Comparison of ENCODE assay signal across 1 cellular context in the genomic region with DNA sequence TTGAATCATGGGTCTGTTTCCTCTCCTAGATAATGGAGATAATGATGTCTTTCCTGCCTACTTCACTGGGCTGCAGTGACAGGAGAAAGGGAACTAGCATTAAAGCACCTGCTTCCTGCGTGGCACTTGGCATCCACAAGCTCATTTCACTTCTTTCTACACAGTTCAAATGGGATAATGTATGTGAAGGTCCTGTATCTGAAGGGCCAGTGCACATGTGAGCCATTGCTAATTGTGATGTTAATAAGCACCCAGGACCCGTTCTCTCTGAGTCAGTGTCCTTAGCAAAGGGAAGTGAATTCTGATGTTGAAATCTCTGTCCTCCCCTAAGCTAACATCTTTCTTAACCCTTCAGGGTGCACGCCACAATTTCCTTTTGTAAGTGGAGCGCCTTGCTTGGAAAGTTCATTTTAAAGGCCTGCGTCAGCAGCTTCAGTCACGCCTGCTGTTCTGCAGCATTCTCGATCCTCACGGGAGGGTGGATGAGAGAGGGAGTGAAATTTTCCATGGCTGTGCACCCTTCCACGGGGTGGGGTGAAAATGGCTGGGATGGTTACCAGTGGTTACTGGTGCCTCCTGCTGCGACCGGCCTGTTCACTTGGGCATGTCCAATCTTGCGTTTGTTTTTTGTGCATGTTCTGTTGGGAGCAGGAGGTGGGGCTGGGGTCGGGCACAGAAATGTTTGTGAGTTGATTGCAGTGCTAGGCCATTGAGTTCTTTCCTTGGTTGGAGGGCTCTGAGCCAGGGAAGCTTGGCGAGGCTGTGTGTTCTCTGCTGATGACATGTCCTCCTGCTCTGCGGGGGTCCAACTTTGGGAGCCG.
TF ChIP-seq lines count a peak whose summit lies in the region.

No MANE protein-coding gene starts in this region.

TF ChIP-seq in HEK293, 187 proteins besides CTCF, POLR2A, EP300 and RAD21 (continued from another document and continues in another):
- TF ChIP-seq, protein P1, sequence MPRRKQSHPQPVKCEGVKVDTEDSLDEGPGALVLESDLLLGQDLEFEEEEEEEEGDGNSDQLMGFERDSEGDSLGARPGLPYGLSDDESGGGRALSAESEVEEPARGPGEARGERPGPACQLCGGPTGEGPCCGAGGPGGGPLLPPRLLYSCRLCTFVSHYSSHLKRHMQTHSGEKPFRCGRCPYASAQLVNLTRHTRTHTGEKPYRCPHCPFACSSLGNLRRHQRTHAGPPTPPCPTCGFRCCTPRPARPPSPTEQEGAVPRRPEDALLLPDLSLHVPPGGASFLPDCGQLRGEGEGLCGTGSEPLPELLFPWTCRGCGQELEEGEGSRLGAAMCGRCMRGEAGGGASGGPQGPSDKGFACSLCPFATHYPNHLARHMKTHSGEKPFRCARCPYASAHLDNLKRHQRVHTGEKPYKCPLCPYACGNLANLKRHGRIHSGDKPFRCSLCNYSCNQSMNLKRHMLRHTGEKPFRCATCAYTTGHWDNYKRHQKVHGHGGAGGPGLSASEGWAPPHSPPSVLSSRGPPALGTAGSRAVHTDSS (tag by site-specific recombination; IDR thresholded peaks at IDR 0.05): no peak
- TF ChIP-seq TRIM28 (IDR thresholded peaks at IDR 0.05; ENCODE audit: borderline replicate concordance, low read length) (peak; percentile 95), ZNF544 (tag by site-specific recombination; IDR thresholded peaks at IDR 0.05) (no peak), ZNF621 (tag by site-specific recombination; IDR thresholded peaks at IDR 0.05) (no peak), GLIS2 (tag by site-specific recombination; IDR thresholded peaks at IDR 0.05) (0 out of 2 replicates have a peak, but pooled peaks have one; percentile 34), MYNN (tag by site-specific recombination; IDR thresholded peaks at IDR 0.05; ENCODE audit: borderline replicate concordance) (no peak), ZNF274 (IDR thresholded peaks at IDR 0.05; ENCODE audit: low read length) (no peak), ZNF274 (tag by site-specific recombination; IDR thresholded peaks at IDR 0.05; ENCODE audit: borderline replicate concordance) (no peak), ZEB2 (tag by site-specific recombination; IDR thresholded peaks at IDR 0.05) (0 out of 2 replicates have a peak, but pooled peaks have one; percentile 16), ZNF239 (tag by site-specific recombination; IDR thresholded peaks at IDR 0.05) (no peak), SP7 (tag by site-specific recombination; IDR thresholded peaks at IDR 0.05) (0 out of 2 replicates have a peak, but pooled peaks have one; percentile 47), ZNF114 (tag by site-specific recombination; IDR thresholded peaks at IDR 0.05) (no peak), ZNF510 (tag by site-specific recombination; IDR thresholded peaks at IDR 0.05; ENCODE audit: insufficient replicate concordance) (no peak), FEZF1 (tag by site-specific recombination; IDR thresholded peaks at IDR 0.05) (no peak), ZBTB1 (tag by site-specific recombination; IDR thresholded peaks at IDR 0.05) (no peak), ZNF768 (tag by site-specific recombination; IDR thresholded peaks at IDR 0.05) (no peak), PRDM1 (tag by site-specific recombination; IDR thresholded peaks at IDR 0.05) (peak; percentile 38), ZNF623 (tag by site-specific recombination; IDR thresholded peaks at IDR 0.05) (no peak), ZNF654 (tag by site-specific recombination; IDR thresholded peaks at IDR 0.05; ENCODE audit: low read depth) (no peak), ZBTB21 (tag by site-specific recombination; IDR thresholded peaks at IDR 0.05) (no peak), ZNF341 (tag by site-specific recombination; IDR thresholded peaks at IDR 0.05; ENCODE audit: low read depth) (peak; percentile 77), HOXD13 (CRISPR knock-in tag; IDR thresholded peaks at IDR 0.05; ENCODE audit: borderline replicate concordance) (no peak), ZNF214 (tag by site-specific recombination; IDR thresholded peaks at IDR 0.05; ENCODE audit: borderline replicate concordance) (no peak), HOXA7 (CRISPR knock-in tag; IDR thresholded peaks at IDR 0.05; ENCODE audit: borderline replicate concordance) (no peak), SCRT2 (tag by site-specific recombination; IDR thresholded peaks at IDR 0.05) (no peak)
- TF ChIP-seq, protein P2, sequence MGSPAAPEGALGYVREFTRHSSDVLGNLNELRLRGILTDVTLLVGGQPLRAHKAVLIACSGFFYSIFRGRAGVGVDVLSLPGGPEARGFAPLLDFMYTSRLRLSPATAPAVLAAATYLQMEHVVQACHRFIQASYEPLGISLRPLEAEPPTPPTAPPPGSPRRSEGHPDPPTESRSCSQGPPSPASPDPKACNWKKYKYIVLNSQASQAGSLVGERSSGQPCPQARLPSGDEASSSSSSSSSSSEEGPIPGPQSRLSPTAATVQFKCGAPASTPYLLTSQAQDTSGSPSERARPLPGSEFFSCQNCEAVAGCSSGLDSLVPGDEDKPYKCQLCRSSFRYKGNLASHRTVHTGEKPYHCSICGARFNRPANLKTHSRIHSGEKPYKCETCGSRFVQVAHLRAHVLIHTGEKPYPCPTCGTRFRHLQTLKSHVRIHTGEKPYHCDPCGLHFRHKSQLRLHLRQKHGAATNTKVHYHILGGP (tag by site-specific recombination; IDR thresholded peaks at IDR 0.05): no peak
- TF ChIP-seq, protein P3, sequence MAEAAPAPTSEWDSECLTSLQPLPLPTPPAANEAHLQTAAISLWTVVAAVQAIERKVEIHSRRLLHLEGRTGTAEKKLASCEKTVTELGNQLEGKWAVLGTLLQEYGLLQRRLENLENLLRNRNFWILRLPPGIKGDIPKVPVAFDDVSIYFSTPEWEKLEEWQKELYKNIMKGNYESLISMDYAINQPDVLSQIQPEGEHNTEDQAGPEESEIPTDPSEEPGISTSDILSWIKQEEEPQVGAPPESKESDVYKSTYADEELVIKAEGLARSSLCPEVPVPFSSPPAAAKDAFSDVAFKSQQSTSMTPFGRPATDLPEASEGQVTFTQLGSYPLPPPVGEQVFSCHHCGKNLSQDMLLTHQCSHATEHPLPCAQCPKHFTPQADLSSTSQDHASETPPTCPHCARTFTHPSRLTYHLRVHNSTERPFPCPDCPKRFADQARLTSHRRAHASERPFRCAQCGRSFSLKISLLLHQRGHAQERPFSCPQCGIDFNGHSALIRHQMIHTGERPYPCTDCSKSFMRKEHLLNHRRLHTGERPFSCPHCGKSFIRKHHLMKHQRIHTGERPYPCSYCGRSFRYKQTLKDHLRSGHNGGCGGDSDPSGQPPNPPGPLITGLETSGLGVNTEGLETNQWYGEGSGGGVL (tag by site-specific recombination; IDR thresholded peaks at IDR 0.05): no peak
- TF ChIP-seq, protein P4, sequence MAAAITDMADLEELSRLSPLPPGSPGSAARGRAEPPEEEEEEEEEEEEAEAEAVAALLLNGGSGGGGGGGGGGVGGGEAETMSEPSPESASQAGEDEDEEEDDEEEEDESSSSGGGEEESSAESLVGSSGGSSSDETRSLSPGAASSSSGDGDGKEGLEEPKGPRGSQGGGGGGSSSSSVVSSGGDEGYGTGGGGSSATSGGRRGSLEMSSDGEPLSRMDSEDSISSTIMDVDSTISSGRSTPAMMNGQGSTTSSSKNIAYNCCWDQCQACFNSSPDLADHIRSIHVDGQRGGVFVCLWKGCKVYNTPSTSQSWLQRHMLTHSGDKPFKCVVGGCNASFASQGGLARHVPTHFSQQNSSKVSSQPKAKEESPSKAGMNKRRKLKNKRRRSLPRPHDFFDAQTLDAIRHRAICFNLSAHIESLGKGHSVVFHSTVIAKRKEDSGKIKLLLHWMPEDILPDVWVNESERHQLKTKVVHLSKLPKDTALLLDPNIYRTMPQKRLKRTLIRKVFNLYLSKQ (tag by site-specific recombination; IDR thresholded peaks at IDR 0.05; ENCODE audit: borderline replicate concordance): no peak
- TF ChIP-seq, protein P5, sequence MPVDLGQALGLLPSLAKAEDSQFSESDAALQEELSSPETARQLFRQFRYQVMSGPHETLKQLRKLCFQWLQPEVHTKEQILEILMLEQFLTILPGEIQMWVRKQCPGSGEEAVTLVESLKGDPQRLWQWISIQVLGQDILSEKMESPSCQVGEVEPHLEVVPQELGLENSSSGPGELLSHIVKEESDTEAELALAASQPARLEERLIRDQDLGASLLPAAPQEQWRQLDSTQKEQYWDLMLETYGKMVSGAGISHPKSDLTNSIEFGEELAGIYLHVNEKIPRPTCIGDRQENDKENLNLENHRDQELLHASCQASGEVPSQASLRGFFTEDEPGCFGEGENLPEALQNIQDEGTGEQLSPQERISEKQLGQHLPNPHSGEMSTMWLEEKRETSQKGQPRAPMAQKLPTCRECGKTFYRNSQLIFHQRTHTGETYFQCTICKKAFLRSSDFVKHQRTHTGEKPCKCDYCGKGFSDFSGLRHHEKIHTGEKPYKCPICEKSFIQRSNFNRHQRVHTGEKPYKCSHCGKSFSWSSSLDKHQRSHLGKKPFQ (tag by site-specific recombination; IDR thresholded peaks at IDR 0.05): no peak
- TF ChIP-seq, protein P6, sequence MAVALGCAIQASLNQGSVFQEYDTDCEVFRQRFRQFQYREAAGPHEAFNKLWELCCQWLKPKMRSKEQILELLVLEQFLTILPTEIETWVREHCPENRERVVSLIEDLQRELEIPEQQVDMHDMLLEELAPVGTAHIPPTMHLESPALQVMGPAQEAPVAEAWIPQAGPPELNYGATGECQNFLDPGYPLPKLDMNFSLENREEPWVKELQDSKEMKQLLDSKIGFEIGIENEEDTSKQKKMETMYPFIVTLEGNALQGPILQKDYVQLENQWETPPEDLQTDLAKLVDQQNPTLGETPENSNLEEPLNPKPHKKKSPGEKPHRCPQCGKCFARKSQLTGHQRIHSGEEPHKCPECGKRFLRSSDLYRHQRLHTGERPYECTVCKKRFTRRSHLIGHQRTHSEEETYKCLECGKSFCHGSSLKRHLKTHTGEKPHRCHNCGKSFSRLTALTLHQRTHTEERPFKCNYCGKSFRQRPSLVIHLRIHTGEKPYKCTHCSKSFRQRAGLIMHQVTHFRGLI (tag by site-specific recombination; IDR thresholded peaks at IDR 0.05): no peak
- TF ChIP-seq, protein P7, sequence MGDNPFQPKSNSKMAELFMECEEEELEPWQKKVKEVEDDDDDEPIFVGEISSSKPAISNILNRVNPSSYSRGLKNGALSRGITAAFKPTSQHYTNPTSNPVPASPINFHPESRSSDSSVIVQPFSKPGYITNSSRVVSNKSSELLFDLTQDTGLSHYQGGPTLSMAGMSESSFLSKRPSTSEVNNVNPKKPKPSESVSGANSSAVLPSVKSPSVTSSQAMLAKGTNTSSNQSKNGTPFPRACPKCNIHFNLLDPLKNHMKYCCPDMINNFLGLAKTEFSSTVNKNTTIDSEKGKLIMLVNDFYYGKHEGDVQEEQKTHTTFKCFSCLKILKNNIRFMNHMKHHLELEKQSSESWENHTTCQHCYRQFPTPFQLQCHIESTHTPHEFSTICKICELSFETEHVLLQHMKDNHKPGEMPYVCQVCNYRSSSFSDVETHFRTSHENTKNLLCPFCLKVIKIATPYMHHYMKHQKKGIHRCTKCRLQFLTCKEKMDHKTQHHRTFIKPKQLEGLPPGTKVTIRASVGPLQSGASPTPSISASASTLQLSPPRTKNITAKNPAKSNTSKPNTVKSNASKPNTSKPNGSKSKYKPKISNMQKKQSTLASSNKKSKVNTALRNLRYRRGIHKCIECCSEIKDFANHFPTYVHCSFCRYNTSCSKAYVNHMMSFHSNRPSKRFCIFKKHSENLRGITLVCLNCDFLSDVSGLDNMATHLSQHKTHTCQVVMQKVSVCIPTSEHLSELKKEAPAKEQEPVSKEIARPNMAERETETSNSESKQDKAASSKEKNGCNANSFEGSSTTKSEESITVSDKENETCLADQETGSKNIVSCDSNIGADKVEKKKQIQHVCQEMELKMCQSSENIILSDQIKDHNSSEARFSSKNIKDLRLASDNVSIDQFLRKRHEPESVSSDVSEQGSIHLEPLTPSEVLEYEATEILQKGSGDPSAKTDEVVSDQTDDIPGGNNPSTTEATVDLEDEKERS (tag by site-specific recombination; IDR thresholded peaks at IDR 0.05): no peak
- TF ChIP-seq, protein P8, sequence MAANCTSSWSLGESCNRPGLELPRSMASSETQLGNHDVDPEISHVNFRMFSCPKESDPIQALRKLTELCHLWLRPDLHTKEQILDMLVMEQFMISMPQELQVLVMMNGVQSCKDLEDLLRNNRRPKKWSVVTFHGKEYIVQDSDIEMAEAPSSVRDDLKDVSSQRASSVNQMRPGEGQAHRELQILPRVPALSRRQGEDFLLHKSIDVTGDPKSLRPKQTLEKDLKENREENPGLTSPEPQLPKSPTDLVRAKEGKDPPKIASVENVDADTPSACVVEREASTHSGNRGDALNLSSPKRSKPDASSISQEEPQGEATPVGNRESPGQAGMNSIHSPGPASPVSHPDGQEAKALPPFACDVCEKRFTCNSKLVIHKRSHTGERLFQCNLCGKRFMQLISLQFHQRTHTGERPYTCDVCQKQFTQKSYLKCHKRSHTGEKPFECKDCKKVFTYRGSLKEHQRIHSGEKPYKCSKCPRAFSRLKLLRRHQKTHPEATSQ (tag by site-specific recombination; IDR thresholded peaks at IDR 0.05): no peak
- TF ChIP-seq, protein P9, sequence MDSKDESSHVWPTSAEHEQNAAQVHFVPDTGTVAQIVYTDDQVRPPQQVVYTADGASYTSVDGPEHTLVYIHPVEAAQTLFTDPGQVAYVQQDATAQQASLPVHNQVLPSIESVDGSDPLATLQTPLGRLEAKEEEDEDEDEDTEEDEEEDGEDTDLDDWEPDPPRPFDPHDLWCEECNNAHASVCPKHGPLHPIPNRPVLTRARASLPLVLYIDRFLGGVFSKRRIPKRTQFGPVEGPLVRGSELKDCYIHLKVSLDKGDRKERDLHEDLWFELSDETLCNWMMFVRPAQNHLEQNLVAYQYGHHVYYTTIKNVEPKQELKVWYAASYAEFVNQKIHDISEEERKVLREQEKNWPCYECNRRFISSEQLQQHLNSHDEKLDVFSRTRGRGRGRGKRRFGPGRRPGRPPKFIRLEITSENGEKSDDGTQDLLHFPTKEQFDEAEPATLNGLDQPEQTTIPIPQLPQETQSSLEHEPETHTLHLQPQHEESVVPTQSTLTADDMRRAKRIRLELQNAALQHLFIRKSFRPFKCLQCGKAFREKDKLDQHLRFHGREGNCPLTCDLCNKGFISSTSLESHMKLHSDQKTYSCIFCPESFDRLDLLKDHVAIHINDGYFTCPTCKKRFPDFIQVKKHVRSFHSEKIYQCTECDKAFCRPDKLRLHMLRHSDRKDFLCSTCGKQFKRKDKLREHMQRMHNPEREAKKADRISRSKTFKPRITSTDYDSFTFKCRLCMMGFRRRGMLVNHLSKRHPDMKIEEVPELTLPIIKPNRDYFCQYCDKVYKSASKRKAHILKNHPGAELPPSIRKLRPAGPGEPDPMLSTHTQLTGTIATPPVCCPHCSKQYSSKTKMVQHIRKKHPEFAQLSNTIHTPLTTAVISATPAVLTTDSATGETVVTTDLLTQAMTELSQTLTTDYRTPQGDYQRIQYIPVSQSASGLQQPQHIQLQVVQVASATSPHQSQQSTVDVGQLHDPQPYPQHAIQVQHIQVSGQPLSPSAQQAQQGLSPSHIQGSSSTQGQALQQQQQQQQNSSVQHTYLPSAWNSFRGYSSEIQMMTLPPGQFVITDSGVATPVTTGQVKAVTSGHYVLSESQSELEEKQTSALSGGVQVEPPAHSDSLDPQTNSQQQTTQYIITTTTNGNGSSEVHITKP (tag by site-specific recombination; IDR thresholded peaks at IDR 0.05): peak; percentile 53
- TF ChIP-seq, protein P10, sequence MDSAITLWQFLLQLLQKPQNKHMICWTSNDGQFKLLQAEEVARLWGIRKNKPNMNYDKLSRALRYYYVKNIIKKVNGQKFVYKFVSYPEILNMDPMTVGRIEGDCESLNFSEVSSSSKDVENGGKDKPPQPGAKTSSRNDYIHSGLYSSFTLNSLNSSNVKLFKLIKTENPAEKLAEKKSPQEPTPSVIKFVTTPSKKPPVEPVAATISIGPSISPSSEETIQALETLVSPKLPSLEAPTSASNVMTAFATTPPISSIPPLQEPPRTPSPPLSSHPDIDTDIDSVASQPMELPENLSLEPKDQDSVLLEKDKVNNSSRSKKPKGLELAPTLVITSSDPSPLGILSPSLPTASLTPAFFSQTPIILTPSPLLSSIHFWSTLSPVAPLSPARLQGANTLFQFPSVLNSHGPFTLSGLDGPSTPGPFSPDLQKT (IDR thresholded peaks at IDR 0.05; ENCODE audit: borderline replicate concordance, low read depth, low read length): no peak
